Comparison of ENCODE assay signal across 1 cellular context in genomic region chr20:11891081-11891826, GRCh38.
TF ChIP-seq lines count a peak whose summit lies in the region.

No MANE protein-coding gene starts in this region.

TF ChIP-seq in H1, 55 proteins besides CTCF, POLR2A, EP300 and RAD21 (continued from another document):
- peak; percentile 87 for TF ChIP-seq ASH2L (IDR thresholded peaks at IDR 0.05; ENCODE audit: low read length)
- TF ChIP-seq SIN3A (conservative IDR thresholded peaks at IDR 0.05 in 1 of 2, IDR thresholded peaks at IDR 0.05 in 1 of 2; ENCODE audit: low read depth in 1 of 2, low read length in 2 of 2) = 0 out of 4 replicates have a peak, but pooled peaks of 1 of the 2 experiments have one; percentile 20
- TF ChIP-seq USF2 (IDR thresholded peaks at IDR 0.05; ENCODE audit: low read length) = no peak
- no peak for TF ChIP-seq EZH2 (IDR thresholded peaks at IDR 0.05; ENCODE audit: low read depth, low read length, severe bottlenecking)
- TF ChIP-seq SP1 (IDR thresholded peaks at IDR 0.05; ENCODE audit: low read depth, low read length) = no peak
- TF ChIP-seq CEBPB (IDR thresholded peaks at IDR 0.05; ENCODE audit: low read depth, low read length) = no peak
- TF ChIP-seq ATF3 (IDR thresholded peaks at IDR 0.05; ENCODE audit: insufficient read depth, low read depth, low read length) = no peak
- TF ChIP-seq CTBP2 (IDR thresholded peaks at IDR 0.05; ENCODE audit: borderline replicate concordance, insufficient read depth, insufficient read length, low read length) = no peak
